In genomic region chr2:157442136-157442535, GRCh38 we compare ENCODE assay signal across 14 cellular contexts. TPM values are rescaled to one million over a fixed set of nuclear protein-coding genes. Genes with fewer than 3 reads are reported as not detected.
DNase-seq lines count a peak whose midpoint lies in the region; ATAC-seq and TF ChIP-seq lines count a peak whose summit lies in the region.
"Had no signal": no experiment of that assay in that cellular context is flagged by ENCODE, and none has a peak within 500 bp of the region (broad histone marks: within the 10 kb centered on the region; RNA-seq: fewer than 3 reads in every experiment).

No MANE protein-coding gene starts in this region.

- no peaks in the 10 kb centered on the region for H3K27me3 ChIP-seq in esophagus squamous epithelium
- H3K27me3 ChIP-seq: heart right ventricle had no signal

- TF ChIP-seq POLR2A in esophagus squamous epithelium (IDR thresholded peaks at IDR 0.05): no peak

- H3K4me3 ChIP-seq in esophagus squamous epithelium: peak overlapping the region in 3 of 4 donors; percentile 34 to 57 (median 36)

- no peaks in the 10 kb centered on the region for H3K9me3 ChIP-seq in esophagus squamous epithelium
- H3K9me3 ChIP-seq: heart right ventricle had no signal

- peaks cover 43% of the 10 kb centered on the region for H3K4me1 Mint-ChIP-seq in activated T-cell treated with anti-CD3 and anti-CD28 coated beads, Interleukin-2, amount 50 U/mL, for 4 hours (ENCODE audit: low read depth)
- peaks cover 42 to 62% of the 10 kb centered on the region in 2 donors for H3K4me1 Mint-ChIP-seq in stimulated activated naive B cell treated with anti-CD40 and anti-IgM and Interleukin-4, amounts not matched to agents 10 μg/mL and 1 μg/mL and 100 μg/mL, for 72 hours

- peak overlapping the region; percentile 41 to 78 (median 68) for H3K27ac ChIP-seq in esophagus squamous epithelium

- H3K4me1 ChIP-seq in esophagus squamous epithelium: no peaks in the 10 kb centered on the region

- H3K36me3 Mint-ChIP-seq in activated T-cell treated with anti-CD3 and anti-CD28 coated beads, Interleukin-2, amount 50 U/mL, for 4 hours (ENCODE audit: insufficient read depth): peaks cover 54% of the 10 kb centered on the region
- H3K36me3 Mint-ChIP-seq in stimulated activated naive B cell treated with anti-CD40 and anti-IgM and Interleukin-4, amounts not matched to agents 10 μg/mL and 1 μg/mL and 100 μg/mL, for 72 hours: peaks cover 50 to 60% of the 10 kb centered on the region in 2 donors
- H3K36me3 Mint-ChIP-seq: type B pancreatic cell had no signal

- peak overlapping the region; percentile 92 for H3K27ac Mint-ChIP-seq in stimulated activated naive B cell treated with anti-CD40 and anti-IgM and Interleukin-4, amounts not matched to agents 10 μg/mL and 1 μg/mL and 100 μg/mL, for 72 hours
- H3K27ac Mint-ChIP-seq: type B pancreatic cell had no signal

- intact Hi-C loops in esophagus squamous epithelium (cut with DNase I): no loop called here

- 37 to 45% methylated on average over 3 of the region's 3 CpGs for WGBS in esophagus squamous epithelium, 2 donors

- H3K9me3 Mint-ChIP-seq in activated T-cell treated with anti-CD3 and anti-CD28 coated beads, Interleukin-2, amount 50 U/mL, for 4 hours: no peaks in the 10 kb centered on the region
- H3K9me3 Mint-ChIP-seq in stimulated activated naive B cell treated with anti-CD40 and anti-IgM and Interleukin-4, amounts not matched to agents 10 μg/mL and 1 μg/mL and 100 μg/mL, for 72 hours: no peaks in the 10 kb centered on the region
- H3K9me3 Mint-ChIP-seq: type B pancreatic cell had no signal

- peak overlapping the region; percentile 95 for H3K4me3 Mint-ChIP-seq in activated T-cell treated with anti-CD3 and anti-CD28 coated beads, Interleukin-2, amount 50 U/mL, for 4 hours
- peak overlapping the region; percentile 88 for H3K4me3 Mint-ChIP-seq in stimulated activated naive B cell treated with anti-CD40 and anti-IgM and Interleukin-4, amounts not matched to agents 10 μg/mL and 1 μg/mL and 100 μg/mL, for 72 hours
- H3K4me3 Mint-ChIP-seq: type B pancreatic cell had no signal

- H3K36me3 ChIP-seq in esophagus squamous epithelium: no peaks in the 10 kb centered on the region
- H3K36me3 ChIP-seq: heart right ventricle had no signal

- no peak for ATAC-seq in activated T-cell treated with anti-CD3 and anti-CD28 coated beads, Interleukin-2, amount 50 U/mL, for 4 hours
- ATAC-seq in stimulated activated naive B cell treated with anti-CD40 and anti-IgM and Interleukin-4, amounts not matched to agents 10 μg/mL and 1 μg/mL and 100 μg/mL, for 72 hours (replicated peaks): peak in 1 of 2 donors; percentile 5
- ATAC-seq in HG02970 (IDR thresholded peaks at IDR 0.05; ENCODE audit: low FRiP score, unreplicated experiment): no peak

- no peaks in the 10 kb centered on the region for H3K27me3 Mint-ChIP-seq in activated T-cell treated with anti-CD3 and anti-CD28 coated beads, Interleukin-2, amount 50 U/mL, for 4 hours (ENCODE audit: low read depth)
- H3K27me3 Mint-ChIP-seq in stimulated activated naive B cell treated with anti-CD40 and anti-IgM and Interleukin-4, amounts not matched to agents 10 μg/mL and 1 μg/mL and 100 μg/mL, for 72 hours: no peaks in the 10 kb centered on the region
- H3K27me3 Mint-ChIP-seq: type B pancreatic cell had no signal

- TF ChIP-seq CTCF in esophagus squamous epithelium (IDR thresholded peaks at IDR 0.05): no peak

- no peak for DNase-seq in activated T-cell treated with anti-CD3 and anti-CD28 coated beads, Interleukin-2, amount 50 U/mL, for 4 hours
- DNase-seq in activated T-cell treated with anti-CD3 and anti-CD28 coated beads, Interleukin-2, amount 50 U/mL, for 1 hour: no peak
- DNase-seq in RPMI8226 (peak; percentile 27), esophagus squamous epithelium (lab: John Stamatoyannopoulos, UW) (no peak), NK-92 (lab: John Stamatoyannopoulos, UW; ENCODE audit: unreplicated experiment) (no peak), cerebellar nuclear complex (lab: John Stamatoyannopoulos, UW) (no peak)
- DNase-seq in stimulated activated naive B cell treated with anti-CD40 and anti-IgM and Interleukin-4, amounts not matched to agents 10 μg/mL and 1 μg/mL and 100 μg/mL, for 72 hours: no peak
- DNase-seq: amniotic stem cell, heart right ventricle, mesendoderm, NCI-H446 treated with DMSO at 0.1 percent for 48 hours, SHP77 treated with DMSO at 0.1 percent for 48 hours had no signal

RNA-seq across cellular contexts. Expression of gene CYTIP, which starts 1.8 kb away (rescaled TPM):
- total RNA-seq in activated T-cell treated with anti-CD3 and anti-CD28 coated beads, Interleukin-2, amount 50 U/mL, for 4 hours: 100 to 1,000 TPM; 183 to 207 (median 195) TPM
- 10 to 100 TPM in 1 of 4 donors, 1 to 10 TPM in 3; 3.2 to 12.4 (median 3.6) TPM for total RNA-seq in esophagus squamous epithelium

Comparison
In these comparisons a context has a peak if more than half of its experiments do, and no peak if none do; other contexts are left out.
1. RNA of gene CYTIP, which starts 1.8 kb away (total RNA-seq): 183 to 207 TPM in activated T-cell treated with anti-CD3 and anti-CD28 coated beads, Interleukin-2, amount 50 U/mL, for 4 hours; 3.2 to 12.4 TPM in esophagus squamous epithelium; every median in the first group is over 10 times any median in the second.